26 cellular contexts compared by ENCODE assay signal in the genomic region with DNA sequence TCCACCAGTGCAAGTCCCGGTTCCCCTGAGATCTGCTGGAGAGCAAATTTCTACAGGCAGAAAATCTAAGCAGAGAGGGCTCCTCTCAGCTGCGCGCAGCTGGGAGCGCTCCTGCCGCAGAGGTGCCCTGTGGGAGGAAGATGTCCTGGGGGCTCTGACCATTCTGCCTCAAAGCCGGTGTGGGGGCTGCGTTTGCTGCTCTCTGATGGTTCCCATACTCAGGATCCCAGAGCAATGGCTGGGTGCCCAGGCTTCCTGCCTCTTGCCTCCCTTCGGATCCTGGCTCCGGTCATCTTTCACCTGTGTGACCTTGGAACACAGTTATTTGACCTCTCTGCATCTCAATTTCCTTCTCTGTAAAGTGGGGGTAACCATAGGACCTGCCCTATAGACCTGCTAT.
"Had no signal": no experiment of that assay in that cellular context is flagged by ENCODE, and none has a peak within 500 bp of the region (broad histone marks: within the 10 kb centered on the region; RNA-seq: fewer than 3 reads in every experiment).

No MANE protein-coding gene starts in this region.

- H3K36me3 ChIP-seq: breast epithelium, MG63, Peyer's patch, SJSA1 had no signal

- H3K27me3 Mint-ChIP-seq: activated CD8-positive, alpha-beta T cell treated with anti-CD3 and anti-CD28 coated beads for 36 hours had no signal

- H3K4me3 ChIP-seq: breast epithelium, MG63, Peyer's patch, SJSA1 had no signal

- DNase-seq: activated CD4-positive, alpha-beta T cell treated with anti-CD3 and anti-CD28 coated beads for 4 hours; activated CD8-positive, alpha-beta memory T cell treated with anti-CD3 and anti-CD28 coated beads, Interleukin-2, amount 50 U/mL, for 4 hours; activated CD8-positive, alpha-beta T cell treated with anti-CD3 and anti-CD28 coated beads for 36 hours; activated effector memory CD4-positive, alpha-beta T cell treated with Interleukin-2 at 50 U/mL for 16 hours; activated naive CD4-positive, alpha-beta T cell; aorta; MG63; MV-4-11; NCI-H1105; NCI-H1436; NCI-H1694 treated with DMSO at 0.1 percent for 48 hours; NCI-H2029 treated with DMSO at 0.1 percent for 48 hours; NCI-H345; NCI-H510A treated with DMSO at 0.1 percent for 48 hours; NCI-H69; NK-92 treated with Interleukin-12 subunit alpha and Interleukin-12 subunit beta, amount 100 ng/mL, for 24 hours; Peyer's patch; SHP77; SW 1271 had no signal

- H3K27me3 ChIP-seq: breast epithelium, MG63, Peyer's patch, SJSA1 had no signal

- H3K9me3 Mint-ChIP-seq: activated CD8-positive, alpha-beta T cell treated with anti-CD3 and anti-CD28 coated beads for 36 hours; activated naive CD4-positive, alpha-beta T cell treated with anti-CD3 and anti-CD28 coated beads, Interleukin-2, amount 50 U/mL, for 24 hours; T-helper 2 cell treated with Interferon-gamma antibody and Interleukin-4, amounts not matched to agents 5 μg/mL and 100 μg/mL, for 36 hours had no signal

- H3K4me1 Mint-ChIP-seq: activated naive CD4-positive, alpha-beta T cell treated with anti-CD3 and anti-CD28 coated beads, Interleukin-2, amount 50 U/mL, for 24 hours had no signal

- H3K4me2 ChIP-seq: KMS-11 had no signal

- H3K4me3 Mint-ChIP-seq: activated CD8-positive, alpha-beta T cell treated with anti-CD3 and anti-CD28 coated beads for 36 hours; activated naive CD4-positive, alpha-beta T cell treated with anti-CD3 and anti-CD28 coated beads, Interleukin-2, amount 50 U/mL, for 24 hours; T-helper 2 cell treated with Interferon-gamma antibody and Interleukin-4, amounts not matched to agents 5 μg/mL and 100 μg/mL, for 36 hours had no signal

- H3K36me3 Mint-ChIP-seq: activated naive CD4-positive, alpha-beta T cell treated with anti-CD3 and anti-CD28 coated beads, Interleukin-2, amount 50 U/mL, for 24 hours had no signal

- H3K4me1 ChIP-seq: breast epithelium, Peyer's patch, SJSA1 had no signal

- ATAC-seq: activated CD4-positive, CD25-positive, alpha-beta regulatory T cell treated with anti-CD3 and anti-CD28 coated beads, Interleukin-2, amount 50 U/mL, for 24 hours; activated CD8-positive, alpha-beta T cell treated with anti-CD3 and anti-CD28 coated beads for 36 hours; SK-N-SH treated with all-trans-retinoic acid at 6 μM for 48 hours had no signal

- H3K9me3 ChIP-seq: breast epithelium, MG63, Peyer's patch, SJSA1 had no signal

- H3K9ac ChIP-seq: KMS-11 had no signal

- H3K27ac ChIP-seq: breast epithelium, KMS-11, Peyer's patch, SJSA1 had no signal

- H3K27ac Mint-ChIP-seq: activated CD8-positive, alpha-beta T cell treated with anti-CD3 and anti-CD28 coated beads for 36 hours; activated naive CD4-positive, alpha-beta T cell treated with anti-CD3 and anti-CD28 coated beads, Interleukin-2, amount 50 U/mL, for 24 hours; T-helper 2 cell treated with Interferon-gamma antibody and Interleukin-4, amounts not matched to agents 5 μg/mL and 100 μg/mL, for 36 hours had no signal
